8 cellular contexts compared by ENCODE assay signal in genomic region chr16:49921791-49922456, GRCh38.
A peak's percentile ranks its signal among the peaks of the same experiment; 100 is the strongest.
DNase-seq lines count a peak whose midpoint lies in the region; ATAC-seq and TF ChIP-seq lines count a peak whose summit lies in the region.

No MANE protein-coding gene starts in this region.

- intact Hi-C loops in upper lobe of right lung (cut with DNase I), result no loop called here

- H3K9me3 ChIP-seq in neuronal stem cell (replicated peaks in 1 of 2; ENCODE audit: control insufficient read depth in 2 of 2, insufficient read depth in 1 of 2, low read depth in 1 of 2, low read length in 2 of 2), result peaks cover 2 to 4% of the 10 kb centered on the region in 2 donors
- H3K9me3 ChIP-seq in upper lobe of right lung, result no peaks in the 10 kb centered on the region

- H3K79me1 ChIP-seq in neuronal stem cell (ENCODE audit: low read depth, low read length), result no peaks in the 10 kb centered on the region

- H3K36me3 ChIP-seq in neuronal stem cell (replicated peaks in 1 of 2; ENCODE audit: control insufficient read depth in 2 of 2, insufficient read depth in 2 of 2, low read length in 2 of 2), result no peaks in the 10 kb centered on the region
- no peaks in the 10 kb centered on the region for H3K36me3 ChIP-seq in upper lobe of right lung

- H3K4me1 ChIP-seq in neuronal stem cell (ENCODE audit: control insufficient read depth in 2 of 2, insufficient read depth in 1 of 2, low read depth in 1 of 2, low read length in 2 of 2) (peaks cover 0 to 3% of the 10 kb centered on the region in 2 donors), upper lobe of right lung (no peaks in the 10 kb centered on the region)

- peak overlapping the region; percentile 30 for H2BK12ac ChIP-seq in neuronal stem cell (ENCODE audit: low read length)

- peak overlapping the region; percentile 75 for H3K23ac ChIP-seq in neuronal stem cell (ENCODE audit: low read depth, low read length, poor library complexity)

- H2AK5ac ChIP-seq in neuronal stem cell (ENCODE audit: low read depth, low read length), result peak overlapping the region; percentile 79

- H4K8ac ChIP-seq in neuronal stem cell (ENCODE audit: low read depth, low read length), result no peak overlapping the region

- H3K27me3 ChIP-seq in neuronal stem cell (ENCODE audit: control insufficient read depth in 3 of 3, insufficient read depth in 3 of 3, low read depth in 1 of 3, low read length in 3 of 3) (peaks cover 0 to 6% (median 0%) of the 10 kb centered on the region in 3 experiments), upper lobe of right lung (no peaks in the 10 kb centered on the region)

- no peak overlapping the region for H3K4me2 ChIP-seq in neuronal stem cell (ENCODE audit: insufficient read depth, low read length, poor library complexity, severe bottlenecking)

- H2AFZ ChIP-seq in neuronal stem cell (ENCODE audit: low read length), result peak overlapping the region; percentile 78

- no peak overlapping the region for H3K27ac ChIP-seq in 22Rv1
- no peak overlapping the region for H3K27ac ChIP-seq in neuronal stem cell (replicated peaks; ENCODE audit: low read length)
- H3K27ac ChIP-seq in upper lobe of right lung, result no peak overlapping the region

- peak overlapping the region; percentile 97 for H3K18ac ChIP-seq in neuronal stem cell (ENCODE audit: low read length)

- ATAC-seq in upper lobe of right lung (peak; percentile 72), GM19324 (IDR thresholded peaks at IDR 0.05; ENCODE audit: low FRiP score, unreplicated experiment) (no peak)

- no CpG with 5 or more reads among the region's 6 CpGs for WGBS in neuronal stem cell (ENCODE audit: extremely low coverage in 2 of 2, insufficient read length in 2 of 2, insufficient replicate concordance in 1 of 2), 2 donors

- TF ChIP-seq CTCF in 22Rv1 (IDR thresholded peaks at IDR 0.05) (peak; percentile 59), GM12875 (IDR thresholded peaks at IDR 0.05; ENCODE audit: borderline replicate concordance, insufficient read depth, low read depth, low read length) (peak; percentile 79), fibroblast of the aortic adventitia (IDR thresholded peaks at IDR 0.05; ENCODE audit: insufficient read depth, low read length) (peak; percentile 61), upper lobe of right lung (IDR thresholded peaks at IDR 0.05) (peak; percentile 62)

- H3K9ac ChIP-seq in neuronal stem cell (ENCODE audit: low read depth, low read length, poor library complexity), result peak overlapping the region; percentile 17

- peak overlapping the region; percentile 8 for H2BK5ac ChIP-seq in neuronal stem cell (ENCODE audit: low read length)

- H2BK15ac ChIP-seq in neuronal stem cell (ENCODE audit: low read length), result peak overlapping the region; percentile 96

- no peak overlapping the region for H3K4ac ChIP-seq in neuronal stem cell (ENCODE audit: low read length)

- DNase-seq in NCI-H2227 treated with DMSO at 0.1 percent for 48 hours (lab: John Stamatoyannopoulos, UW) (peak; percentile 35), activated T-cell treated with anti-CD3 and anti-CD28 coated beads for 1 hour (ENCODE audit: low read depth) (peak; percentile 17), fibroblast of the aortic adventitia (ENCODE audit: low read depth) (peak; percentile 54), neuronal stem cell (ENCODE audit: low spot score) (peak; percentile 67), upper lobe of right lung (no peak)

- H2BK120ac ChIP-seq in neuronal stem cell (ENCODE audit: low read depth, low read length), result no peak overlapping the region

- H3K4me3 ChIP-seq in GM12875 (ENCODE audit: low read depth, low read length) (no peak overlapping the region), fibroblast of the aortic adventitia (ENCODE audit: low read depth, low read length) (no peak overlapping the region), neuronal stem cell (ENCODE audit: low read length in 2 of 2) (no peak overlapping the region), upper lobe of right lung (no peak overlapping the region)

- H3K14ac ChIP-seq in neuronal stem cell (ENCODE audit: low read length), result no peak overlapping the region

- H4K91ac ChIP-seq in neuronal stem cell (ENCODE audit: low read depth, low read length, poor library complexity), result no peak overlapping the region
